8 cellular contexts compared by ENCODE assay signal in genomic region chr15:48644498-48644826, GRCh38. TPM values are rescaled to one million over a fixed set of nuclear protein-coding genes. Genes with fewer than 3 reads are reported as not detected.
DNase-seq lines count a peak whose midpoint lies in the region; ATAC-seq and TF ChIP-seq lines count a peak whose summit lies in the region.

No MANE protein-coding gene starts in this region.

- H3K4me3 Mint-ChIP-seq in activated T-cell treated with anti-CD3 and anti-CD28 coated beads, Interleukin-2, amount 50 U/mL, for 24 hours, result peak overlapping the region; percentile 15
- peak overlapping the region; percentile 73 for H3K4me3 Mint-ChIP-seq in progenitor cell of endocrine pancreas (ENCODE audit: low read depth)

- no peak overlapping the region for H3K27ac Mint-ChIP-seq in activated T-cell treated with anti-CD3 and anti-CD28 coated beads, Interleukin-2, amount 50 U/mL, for 24 hours
- H3K27ac Mint-ChIP-seq in progenitor cell of endocrine pancreas, result no peak overlapping the region

- H3K4me1 Mint-ChIP-seq in activated T-cell treated with anti-CD3 and anti-CD28 coated beads, Interleukin-2, amount 50 U/mL, for 24 hours (ENCODE audit: low read depth), result peaks cover 5% of the 10 kb centered on the region
- H3K4me1 Mint-ChIP-seq in progenitor cell of endocrine pancreas (ENCODE audit: low read depth), result peaks cover 4% of the 10 kb centered on the region

- DNase-seq in activated T-cell treated with anti-CD3 and anti-CD28 coated beads, Interleukin-2, amount 50 U/mL, for 24 hours, result no peak
- no peak for DNase-seq in activated T-cell treated with anti-CD3 and anti-CD28 coated beads, Interleukin-2, amount 50 U/mL, for 48 hours
- DNase-seq in RPMI7951 (ENCODE audit: low read depth), result peak; percentile 63
- peak; percentile 26 for DNase-seq in foreskin melanocyte
- no peak for DNase-seq in progenitor cell of endocrine pancreas (ENCODE audit: low spot score, unreplicated experiment)
- DNase-seq in kidney tubule cell (ENCODE audit: low spot score), result no peak

- peaks cover 48% of the 10 kb centered on the region for H3K27me3 Mint-ChIP-seq in activated T-cell treated with anti-CD3 and anti-CD28 coated beads, Interleukin-2, amount 50 U/mL, for 24 hours
- peaks cover 68% of the 10 kb centered on the region for H3K27me3 Mint-ChIP-seq in progenitor cell of endocrine pancreas

- no peaks in the 10 kb centered on the region for H3K36me3 Mint-ChIP-seq in activated T-cell treated with anti-CD3 and anti-CD28 coated beads, Interleukin-2, amount 50 U/mL, for 24 hours (ENCODE audit: low read depth)
- H3K36me3 Mint-ChIP-seq in progenitor cell of endocrine pancreas (ENCODE audit: insufficient read depth), result no peaks in the 10 kb centered on the region

- TF ChIP-seq CTCF in progenitor cell of endocrine pancreas (IDR thresholded peaks at IDR 0.05; ENCODE audit: unreplicated experiment), result no peak

- no peaks in the 10 kb centered on the region for H3K9me3 Mint-ChIP-seq in activated T-cell treated with anti-CD3 and anti-CD28 coated beads, Interleukin-2, amount 50 U/mL, for 24 hours
- H3K9me3 Mint-ChIP-seq in progenitor cell of endocrine pancreas (ENCODE audit: low read depth), result no peaks in the 10 kb centered on the region

- ATAC-seq in HG02571 (IDR thresholded peaks at IDR 0.05; ENCODE audit: unreplicated experiment) (no peak), GM18511 (IDR thresholded peaks at IDR 0.05; ENCODE audit: unreplicated experiment) (no peak)

RNA-seq across cellular contexts. Expression of gene FBN1, which starts 1.0 kb away (rescaled TPM):
- 194 and 208 TPM in 2 replicates for total RNA-seq in RPMI7951 (2014; rRNA removed; shearing (Covaris generic))
- 3.3 and 3.9 TPM in 2 replicates for total RNA-seq in progenitor cell of endocrine pancreas

Comparison
In these comparisons a context has a peak if more than half of its experiments do, and no peak if none do; other contexts are left out.
1. DNase-seq: peak in RPMI7951 (single experiment) and foreskin melanocyte (single experiment); none in activated T-cell treated with anti-CD3 and anti-CD28 coated beads, Interleukin-2, amount 50 U/mL, for 24 hours (single experiment), activated T-cell treated with anti-CD3 and anti-CD28 coated beads, Interleukin-2, amount 50 U/mL, for 48 hours (0 of 2), progenitor cell of endocrine pancreas (single experiment) and kidney tubule cell (single experiment).
2. RNA of gene FBN1, which starts 1.0 kb away (total RNA-seq): 194 to 208 TPM in RPMI7951; 3.3 to 3.9 TPM in progenitor cell of endocrine pancreas; every median in the first group is over 10 times any median in the second.